In the genomic region with DNA sequence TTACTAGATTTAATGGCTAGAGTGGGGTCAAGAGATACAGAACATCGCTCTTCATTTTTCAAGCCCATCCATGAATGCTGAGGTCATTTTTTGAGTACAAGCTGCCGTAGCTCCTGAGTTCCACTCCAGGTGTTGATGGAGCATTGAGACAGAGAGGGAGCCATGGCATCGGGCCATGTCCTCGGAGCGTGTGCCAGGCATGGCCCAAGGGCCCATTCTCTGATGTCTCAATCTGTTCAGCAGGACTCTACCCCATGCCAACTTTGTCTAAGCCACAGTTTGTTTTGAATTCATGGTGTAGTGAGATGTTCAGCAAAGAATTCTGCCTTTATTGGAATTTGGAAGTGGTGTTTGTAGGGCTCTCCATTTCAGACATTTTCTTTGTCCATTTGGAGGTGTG, we compare ENCODE assay signal across 16 cellular contexts.
DNase-seq lines count a peak whose midpoint lies in the region; ATAC-seq and TF ChIP-seq lines count a peak whose summit lies in the region.
"Had no signal": no experiment of that assay in that cellular context is flagged by ENCODE, and none has a peak within 500 bp of the region (broad histone marks: within the 10 kb centered on the region; RNA-seq: fewer than 3 reads in every experiment).

No MANE protein-coding gene starts in this region.

- no peaks in the 10 kb centered on the region for H3K27me3 ChIP-seq in ascending aorta
- H3K27me3 ChIP-seq in right cardiac atrium (ENCODE audit: control insufficient read depth, insufficient read depth): no peaks in the 10 kb centered on the region
- no peaks in the 10 kb centered on the region for H3K27me3 ChIP-seq in gastrocnemius medialis

- peak; percentile 53 for DNase-seq in NCI-H1092 treated with DMSO at 0.1 percent for 48 hours (lab: John Stamatoyannopoulos, UW)
- peak; percentile 9 to 70 for DNase-seq in ascending aorta (ENCODE audit: low spot score in 2 of 2)
- DNase-seq in right cardiac atrium: peak in 1 of 3 donors; percentile 68
- DNase-seq in gastrocnemius medialis: peak; percentile 6 to 44
- no peak for DNase-seq in mucosa of descending colon
- DNase-seq: CD8-positive, alpha-beta memory T cell; H9; IMR-90; Kasumi-1; NCI-H1417 treated with DMSO at 0.1 percent for 48 hours; NCI-H2081 treated with DMSO at 0.1 percent for 48 hours; NCI-H226; PC-9 had no signal

- H3K9me3 ChIP-seq in ascending aorta (no peaks in the 10 kb centered on the region), right cardiac atrium (ENCODE audit: control insufficient read depth, low read length) (no peaks in the 10 kb centered on the region), gastrocnemius medialis (no peaks in the 10 kb centered on the region), mucosa of descending colon (no peaks in the 10 kb centered on the region)

- H3K4me1 ChIP-seq in ascending aorta: peaks cover 0 to 6% of the 10 kb centered on the region in 2 donors
- peaks cover 3% of the 10 kb centered on the region for H3K4me1 ChIP-seq in right cardiac atrium (ENCODE audit: control insufficient read depth, insufficient read depth, low read length)
- peaks cover 4 to 12% of the 10 kb centered on the region in 2 donors for H3K4me1 ChIP-seq in gastrocnemius medialis
- no peaks in the 10 kb centered on the region for H3K4me1 ChIP-seq in mucosa of descending colon (ENCODE audit: low read depth)

- H3K27ac ChIP-seq in ascending aorta (peak overlapping the region in 1 of 2 donors; percentile 20), right cardiac atrium (ENCODE audit: low read length) (no peak overlapping the region), gastrocnemius medialis (no peak overlapping the region)
- H3K27ac ChIP-seq: PC-9, SK-N-MC had no signal

- ATAC-seq in right cardiac atrium (peak; percentile 19 to 64), gastrocnemius medialis (peak; percentile 49 to 58), GM21528 (IDR thresholded peaks at IDR 0.05; ENCODE audit: low FRiP score, unreplicated experiment) (no peak), mucosa of descending colon (no peak), GM21619 (IDR thresholded peaks at IDR 0.05; ENCODE audit: unreplicated experiment) (no peak)

- H3K36me3 ChIP-seq in ascending aorta (peaks cover 4 to 14% of the 10 kb centered on the region in 2 donors), gastrocnemius medialis (no peaks in the 10 kb centered on the region), mucosa of descending colon (ENCODE audit: low read depth) (no peaks in the 10 kb centered on the region)

- no peak overlapping the region for H3K4me3 ChIP-seq in ascending aorta
- H3K4me3 ChIP-seq in right cardiac atrium (ENCODE audit: low read length): no peak overlapping the region
- no peak overlapping the region for H3K4me3 ChIP-seq in gastrocnemius medialis
- no peak overlapping the region for H3K4me3 ChIP-seq in mucosa of descending colon
- H3K4me3 ChIP-seq: PC-9, SK-N-MC had no signal

- WGBS in right cardiac atrium: 75% methylated on average over 5 of the region's 5 CpGs

- intact Hi-C loops in ascending aorta (cut with DNase I) (no loop called here), right cardiac atrium (cut with DNase I) (no loop called here), gastrocnemius medialis (cut with DNase I; ENCODE audit: low total_unique reads) (no loop called here), mucosa of descending colon (cut with DNase I, micrococcal nuclease) (no loop called here)

- no peak for TF ChIP-seq CTCF in ascending aorta (IDR thresholded peaks at IDR 0.05)
- TF ChIP-seq CTCF in gastrocnemius medialis (IDR thresholded peaks at IDR 0.05 in 4 of 5, conservative IDR thresholded peaks at IDR 0.05 in 1 of 5): no peak
- TF ChIP-seq CTCF in mucosa of descending colon (IDR thresholded peaks at IDR 0.05): no peak

- in situ Hi-C loops in gastrocnemius medialis (cut with MboI; ENCODE audit: low sequenced_read_pairs in 4 of 4): no loop called here

- no peak for TF ChIP-seq POLR2A in gastrocnemius medialis (IDR thresholded peaks at IDR 0.05)

Comparison
In these comparisons a context has a peak if more than half of its experiments do, and no peak if none do; other contexts are left out.
1. DNase-seq: peak in NCI-H1092 treated with DMSO at 0.1 percent for 48 hours (single experiment), ascending aorta (2 of 2) and gastrocnemius medialis (2 of 2); none in mucosa of descending colon (0 of 3).
2. ATAC-seq: peak in right cardiac atrium (2 of 2) and gastrocnemius medialis (2 of 2); none in GM21528 (single experiment), mucosa of descending colon (single experiment) and GM21619 (single experiment).